ENCODE assay signal across 13 cellular contexts in the genomic region with DNA sequence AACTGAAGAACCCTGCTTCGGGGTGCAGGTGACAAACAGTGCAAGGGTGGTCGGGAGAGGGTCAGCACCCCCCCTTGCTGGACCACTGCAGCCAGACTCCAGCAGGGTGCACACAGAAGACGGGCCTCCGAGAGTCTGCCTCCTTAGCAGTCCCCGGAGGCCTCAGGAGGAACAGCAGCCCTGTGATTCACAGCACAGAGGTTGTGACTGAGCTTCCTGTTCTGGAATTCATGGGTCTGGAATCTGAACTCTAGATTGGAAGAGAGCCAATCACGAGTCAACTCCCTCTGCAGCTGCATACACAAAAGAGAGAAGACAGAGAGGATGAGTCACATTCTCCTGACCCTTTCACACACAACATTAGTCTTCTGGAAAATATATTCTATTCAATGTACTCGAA.
A peak's percentile ranks its signal among the peaks of the same experiment; 100 is the strongest.
DNase-seq lines count a peak whose midpoint lies in the region; ATAC-seq and TF ChIP-seq lines count a peak whose summit lies in the region.
"Had no signal": no experiment of that assay in that cellular context is flagged by ENCODE, and none has a peak within 500 bp of the region (broad histone marks: within the 10 kb centered on the region; RNA-seq: fewer than 3 reads in every experiment).

No MANE protein-coding gene starts in this region.

- H3K36me3 ChIP-seq in GM23248 (ENCODE audit: low read depth), result no peaks in the 10 kb centered on the region
- H3K36me3 ChIP-seq in Panc1 (ENCODE audit: control insufficient read depth, insufficient read depth, low read length), result no peaks in the 10 kb centered on the region
- H3K36me3 ChIP-seq: right lobe of liver had no signal

- H3K4me2 ChIP-seq in GM23248 (ENCODE audit: unreplicated experiment), result no peak overlapping the region
- H3K4me2 ChIP-seq: KMS-11 had no signal

- H3K27ac ChIP-seq in GM23248, result no peak overlapping the region
- no peak overlapping the region for H3K27ac ChIP-seq in Panc1 (ENCODE audit: low read length)
- H3K27ac ChIP-seq: KMS-11, right lobe of liver had no signal

- H3K27me3 ChIP-seq in GM23248 (replicated peaks; ENCODE audit: insufficient read depth), result no peaks in the 10 kb centered on the region
- no peaks in the 10 kb centered on the region for H3K27me3 ChIP-seq in Panc1 (ENCODE audit: control insufficient read depth, insufficient read depth, low read length)
- H3K27me3 ChIP-seq: right lobe of liver had no signal

- WGBS in GM23248 (ENCODE audit: low coverage in 1 of 2, low lambda C conversion rate in 2 of 2, missing lambda C conversion rate in 2 of 2), 2 experiments, result 31 to 39% methylated on average over 7 of the region's 7 CpGs

- H3K4me3 ChIP-seq in GM23248 (no peak overlapping the region), Panc1 (ENCODE audit: low read depth in 2 of 2, low read length in 2 of 2) (no peak overlapping the region), retinal pigment epithelial cell (ENCODE audit: low read length) (no peak overlapping the region)
- H3K4me3 ChIP-seq: right lobe of liver had no signal

- H2AFZ ChIP-seq in GM23248, result no peak overlapping the region

- no peak for TF ChIP-seq CTCF in Panc1 (IDR thresholded peaks at IDR 0.05)
- peak; percentile 13 for TF ChIP-seq CTCF in retinal pigment epithelial cell (conservative IDR thresholded peaks at IDR 0.05; ENCODE audit: low read depth, low read length)

- H3K9ac ChIP-seq in GM23248, result no peak overlapping the region
- H3K9ac ChIP-seq: KMS-11 had no signal

- BruUV-seq in Panc1 (replicated peaks; lab: Mats Ljungman, UMichigan), result no TSS peak

- CTCF ChIA-PET in Panc1 (lab: Charles Lee), result no interaction called here

- in situ Hi-C loops in GM23248 (cut with MboI), result no loop called here
- in situ Hi-C loops in Panc1 (cut with HindIII; ENCODE audit: low pct_unique_long_range_greater_than_20kb, low sequenced_read_pairs), result no loop called here

- DNase-seq in GM23248, result peak; percentile 59
- DNase-seq in Panc1 (ENCODE audit: low read depth, low spot score), result peak; percentile 42
- DNase-seq in fibroblast of gingiva (ENCODE audit: low read depth), result peak; percentile 65
- peak; percentile 52 for DNase-seq in retinal pigment epithelial cell (ENCODE audit: low read depth)
- no peak for DNase-seq in NCI-H2107 (lab: John Stamatoyannopoulos, UW)
- no peak for DNase-seq in cerebellar nuclear complex (lab: John Stamatoyannopoulos, UW)
- no peak for DNase-seq in ecto neural progenitor cell (ENCODE audit: low spot score)
- DNase-seq: activated effector memory CD4-positive, alpha-beta T cell treated with Interleukin-2 at 50 U/mL for 16 hours; right lobe of liver; stimulated activated naive CD8-positive, alpha-beta T cell treated with anti-CD3 and anti-CD28 coated beads, Interleukin-15, amount 100 ng/mL, for 72 hours; T-cell had no signal

- no peaks in the 10 kb centered on the region for H3K9me3 ChIP-seq in GM23248 (ENCODE audit: low read depth)
- no peaks in the 10 kb centered on the region for H3K9me3 ChIP-seq in Panc1 (ENCODE audit: control insufficient read depth, insufficient read depth, low read depth, low read length)
- H3K9me3 ChIP-seq: right lobe of liver had no signal

- H3F3A ChIP-seq in GM23248 (ENCODE audit: insufficient read depth), result no peaks in the 10 kb centered on the region

- no peaks in the 10 kb centered on the region for H4K20me1 ChIP-seq in GM23248 (ENCODE audit: insufficient read depth)

- intact Hi-C loops in Panc1 (cut with micrococcal nuclease; ENCODE audit: unreplicated experiment), result no loop called here

- ATAC-seq in Panc1 (0 out of 2 replicates have a peak, but pooled peaks have one; percentile 56), GM21390 (IDR thresholded peaks at IDR 0.05; ENCODE audit: unreplicated experiment) (no peak)
- ATAC-seq: stimulated activated naive CD8-positive, alpha-beta T cell treated with anti-CD3 and anti-CD28 coated beads, Interleukin-15, amount 100 ng/mL, for 72 hours; T-cell had no signal

- H3K4me1 ChIP-seq in GM23248 (ENCODE audit: insufficient read depth) (no peaks in the 10 kb centered on the region), Panc1 (ENCODE audit: control insufficient read depth, insufficient read depth, low read length) (no peaks in the 10 kb centered on the region)
- H3K4me1 ChIP-seq: right lobe of liver had no signal

- H3K79me2 ChIP-seq in GM23248 (ENCODE audit: insufficient read depth), result no peaks in the 10 kb centered on the region

- H3K9me2 ChIP-seq in GM23248 (ENCODE audit: insufficient read depth), result no peaks in the 10 kb centered on the region

- POLR2A ChIA-PET in Panc1 (lab: Charles Lee), result no interaction called here

Comparison
In these comparisons a context has a peak if more than half of its experiments do, and no peak if none do; other contexts are left out.
1. DNase-seq: peak in GM23248 (single experiment), Panc1 (single experiment), fibroblast of gingiva (single experiment) and retinal pigment epithelial cell (single experiment); none in NCI-H2107 (single experiment), cerebellar nuclear complex (0 of 2) and ecto neural progenitor cell (single experiment).